In genomic region chr15:76338555-76339301, GRCh38 we compare ENCODE assay signal across 10 cellular contexts. TPM values are rescaled to one million over a fixed set of nuclear protein-coding genes. Genes with fewer than 3 reads are reported as not detected.
A peak's percentile ranks its signal among the peaks of the same experiment; 100 is the strongest.
DNase-seq lines count a peak whose midpoint lies in the region; ATAC-seq and TF ChIP-seq lines count a peak whose summit lies in the region.
"Had no signal": no experiment of that assay in that cellular context is flagged by ENCODE, and none has a peak within 500 bp of the region (broad histone marks: within the 10 kb centered on the region; RNA-seq: fewer than 3 reads in every experiment).

No MANE protein-coding gene starts in this region.

- H3K27me3 Mint-ChIP-seq in CD4-positive, CD25-positive, alpha-beta regulatory T cell: peaks cover 91% of the 10 kb centered on the region
- H3K27me3 Mint-ChIP-seq in GM23338 (ENCODE audit: insufficient read depth, low read depth, poor library complexity): peaks cover 95% of the 10 kb centered on the region
- H3K27me3 Mint-ChIP-seq in activated T-helper 1 cell treated with anti-CD3 and anti-CD28 coated beads, Interleukin-12 subunit alpha, Interleukin-12 subunit beta, Interleukin-2, Interleukin-4 antibody, amounts not matched to agents 30 ng/mL and 10 ng/mL and 1 ng/mL, durations not matched to agents 14 hours and 24 hours and 36 hours (ENCODE audit: insufficient read depth): peaks cover 69% of the 10 kb centered on the region
- H3K27me3 Mint-ChIP-seq in natural killer cell (ENCODE audit: low read depth in 2 of 2): peaks cover 66 to 70% of the 10 kb centered on the region in 2 donors

- intact Hi-C loops in activated T-helper 1 cell treated with anti-CD3 and anti-CD28 coated beads, Interleukin-12 subunit alpha, Interleukin-12 subunit beta, Interleukin-2, Interleukin-4 antibody, amounts not matched to agents 30 ng/mL and 10 ng/mL and 1 ng/mL, durations not matched to agents 14 hours and 24 hours and 36 hours (cut with micrococcal nuclease): loop anchor here (5.0 to 10.0 kb wide), 2 partner anchors 316 to 529 kb away; no protein-coding TSS in a partner anchor
- intact Hi-C loops in natural killer cell (cut with micrococcal nuclease): no loop called here

- peaks cover 35% of the 10 kb centered on the region for H3K27me3 ChIP-seq in CD4-positive, CD25-positive, alpha-beta regulatory T cell (ENCODE audit: control insufficient read depth, insufficient read depth, low read length)
- peaks cover 95% of the 10 kb centered on the region for H3K27me3 ChIP-seq in GM23338 (ENCODE audit: insufficient read depth)

- peak overlapping the region; percentile 86 for H3K4me2 ChIP-seq in GM23338

- no peaks in the 10 kb centered on the region for H3K36me3 ChIP-seq in CD4-positive, CD25-positive, alpha-beta regulatory T cell (ENCODE audit: control insufficient read depth, insufficient read depth, low read length)
- no peaks in the 10 kb centered on the region for H3K36me3 ChIP-seq in GM23338 (ENCODE audit: insufficient read depth)

- no peak for ATAC-seq in CD4-positive, CD25-positive, alpha-beta regulatory T cell (ENCODE audit: low read depth in 2 of 2)
- no peak for ATAC-seq in GM23338
- ATAC-seq in natural killer cell: no peak
- no peak for ATAC-seq in GM21825 (IDR thresholded peaks at IDR 0.05; ENCODE audit: unreplicated experiment)
- ATAC-seq: left ventricle myocardium superior had no signal

- H3K36me3 Mint-ChIP-seq in CD4-positive, CD25-positive, alpha-beta regulatory T cell: no peaks in the 10 kb centered on the region
- peaks cover 2% of the 10 kb centered on the region; the same call in 2 of the 3 replicates for H3K36me3 Mint-ChIP-seq in GM23338 (ENCODE audit: low read depth)
- peaks cover 17% of the 10 kb centered on the region for H3K36me3 Mint-ChIP-seq in activated T-helper 1 cell treated with anti-CD3 and anti-CD28 coated beads, Interleukin-12 subunit alpha, Interleukin-12 subunit beta, Interleukin-2, Interleukin-4 antibody, amounts not matched to agents 30 ng/mL and 10 ng/mL and 1 ng/mL, durations not matched to agents 14 hours and 24 hours and 36 hours (ENCODE audit: low read depth)
- no peaks in the 10 kb centered on the region for H3K36me3 Mint-ChIP-seq in natural killer cell

- peaks cover 0 to 6% (median 0%) of the 10 kb centered on the region in 7 donors for H3K9me3 Mint-ChIP-seq in CD4-positive, CD25-positive, alpha-beta regulatory T cell
- H3K9me3 Mint-ChIP-seq in GM23338 (peaks cover 12% of the 10 kb centered on the region), natural killer cell (no peaks in the 10 kb centered on the region)
- no peaks in the 10 kb centered on the region for H3K9me3 Mint-ChIP-seq in activated T-helper 1 cell treated with anti-CD3 and anti-CD28 coated beads, Interleukin-12 subunit alpha, Interleukin-12 subunit beta, Interleukin-2, Interleukin-4 antibody, amounts not matched to agents 30 ng/mL and 10 ng/mL and 1 ng/mL, durations not matched to agents 14 hours and 24 hours and 36 hours

- H2AFZ ChIP-seq in GM23338: peak overlapping the region; percentile 94; the same call in 1 of the 2 replicates

- peaks cover 8 to 72% (median 47%) of the 10 kb centered on the region in 4 donors for H3K4me1 Mint-ChIP-seq in CD4-positive, CD25-positive, alpha-beta regulatory T cell
- H3K4me1 Mint-ChIP-seq in GM23338: peaks cover 50% of the 10 kb centered on the region
- peaks cover 66% of the 10 kb centered on the region for H3K4me1 Mint-ChIP-seq in activated T-helper 1 cell treated with anti-CD3 and anti-CD28 coated beads, Interleukin-12 subunit alpha, Interleukin-12 subunit beta, Interleukin-2, Interleukin-4 antibody, amounts not matched to agents 30 ng/mL and 10 ng/mL and 1 ng/mL, durations not matched to agents 14 hours and 24 hours and 36 hours (ENCODE audit: low read depth)
- peaks cover 64 to 78% of the 10 kb centered on the region in 2 donors for H3K4me1 Mint-ChIP-seq in natural killer cell

- peaks cover 84% of the 10 kb centered on the region for H3K4me1 ChIP-seq in CD4-positive, CD25-positive, alpha-beta regulatory T cell (ENCODE audit: control insufficient read depth, insufficient read depth, low read length, poor library complexity, severe bottlenecking)
- H3K4me1 ChIP-seq in GM23338 (ENCODE audit: insufficient read depth): peaks cover 36% of the 10 kb centered on the region

- H3F3A ChIP-seq in GM23338 (replicated peaks; ENCODE audit: low read depth): peaks cover 8% of the 10 kb centered on the region

- peak overlapping the region in 2 of 3 donors; percentile 2 to 15 for H3K27ac Mint-ChIP-seq in CD4-positive, CD25-positive, alpha-beta regulatory T cell
- H3K27ac Mint-ChIP-seq in GM23338 (no peak overlapping the region), natural killer cell (no peak overlapping the region)
- H3K27ac Mint-ChIP-seq in activated T-helper 1 cell treated with anti-CD3 and anti-CD28 coated beads, Interleukin-12 subunit alpha, Interleukin-12 subunit beta, Interleukin-2, Interleukin-4 antibody, amounts not matched to agents 30 ng/mL and 10 ng/mL and 1 ng/mL, durations not matched to agents 14 hours and 24 hours and 36 hours: peak overlapping the region; percentile 84

- no peak overlapping the region for H3K27ac ChIP-seq in CD4-positive, CD25-positive, alpha-beta regulatory T cell (ENCODE audit: insufficient read depth, low read length, poor library complexity, severe bottlenecking)
- no peak overlapping the region for H3K27ac ChIP-seq in GM23338 (ENCODE audit: low read depth)

- H3K4me3 Mint-ChIP-seq in CD4-positive, CD25-positive, alpha-beta regulatory T cell: peak overlapping the region; percentile 78 to 94 (median 86)
- H3K4me3 Mint-ChIP-seq in GM23338 (peak overlapping the region; percentile 75), natural killer cell (peak overlapping the region; percentile 53)
- H3K4me3 Mint-ChIP-seq in activated T-helper 1 cell treated with anti-CD3 and anti-CD28 coated beads, Interleukin-12 subunit alpha, Interleukin-12 subunit beta, Interleukin-2, Interleukin-4 antibody, amounts not matched to agents 30 ng/mL and 10 ng/mL and 1 ng/mL, durations not matched to agents 14 hours and 24 hours and 36 hours: peak overlapping the region; percentile 84

- peak overlapping the region; percentile 26 for H3K4me3 ChIP-seq in CD4-positive, CD25-positive, alpha-beta regulatory T cell (ENCODE audit: low read depth, low read length)
- H3K4me3 ChIP-seq in GM23338: peak overlapping the region; percentile 50

- H4K20me1 ChIP-seq in GM23338 (replicated peaks; ENCODE audit: insufficient read depth): peaks cover 15% of the 10 kb centered on the region

- no peak for DNase-seq in CD4-positive, CD25-positive, alpha-beta regulatory T cell
- DNase-seq in GM23338 (ENCODE audit: low spot score) (no peak), natural killer cell (no peak), inferior parietal cortex (ENCODE audit: extremely low spot score) (no peak), DMS153 (lab: John Stamatoyannopoulos, UW) (no peak)
- no peak for DNase-seq in activated T-helper 1 cell treated with anti-CD3 and anti-CD28 coated beads, Interleukin-12 subunit alpha, Interleukin-12 subunit beta, Interleukin-2, Interleukin-4 antibody, amounts not matched to agents 30 ng/mL and 10 ng/mL and 1 ng/mL, durations not matched to agents 14 hours and 24 hours and 36 hours (ENCODE audit: low spot score)
- DNase-seq in stimulated activated CD4-positive, alpha-beta T cell treated with anti-CD3 and anti-CD28 coated beads, Interleukin-2, amount 100 ng/mL, for 48 hours: no peak
- DNase-seq: activated CD4-positive, CD25-positive, alpha-beta regulatory T cell; left ventricle myocardium superior had no signal

- no peaks in the 10 kb centered on the region for H3K9me2 ChIP-seq in GM23338 (ENCODE audit: insufficient read depth)

- no peaks in the 10 kb centered on the region for H3K9me3 ChIP-seq in CD4-positive, CD25-positive, alpha-beta regulatory T cell (ENCODE audit: control insufficient read depth in 2 of 2, low read length in 2 of 2)

- H3K79me2 ChIP-seq in GM23338 (replicated peaks; ENCODE audit: insufficient read depth): no peaks in the 10 kb centered on the region

- TF ChIP-seq CTCF in GM23338 (conservative IDR thresholded peaks at IDR 0.05; ENCODE audit: low read depth in 2 of 2): no peak
- no peak for TF ChIP-seq CTCF in natural killer cell (IDR thresholded peaks at IDR 0.05)

TF ChIP-seq in GM23338, 12 proteins besides CTCF, POLR2A, EP300 and RAD21:
- TF ChIP-seq POLR2AphosphoS5 (IDR thresholded peaks at IDR 0.05; ENCODE audit: low read depth) (no peak), EZH2 (IDR thresholded peaks at IDR 0.05; ENCODE audit: low read depth, unreplicated experiment) (peak; percentile 75), EZH2phosphoT487 (IDR thresholded peaks at IDR 0.05; ENCODE audit: unreplicated experiment) (peak; percentile 58)

RNA-seq across cellular contexts. Expression of gene ISL2, which starts 2.2 kb away (rescaled TPM):
- total RNA-seq in CD4-positive, CD25-positive, alpha-beta regulatory T cell: 1.4 TPM
- polyA plus RNA-seq in CD4-positive, CD25-positive, alpha-beta regulatory T cell: not detected
- 2.2 and 2.7 TPM in 2 replicates for total RNA-seq in GM23338 (2014; rRNA removed; shearing (Covaris generic))
- polyA plus RNA-seq in GM23338 (2016; fragmentation: Nextera tagmentation; extraction: Ambion mirVana): 0.65 and 1.0 TPM in 2 replicates
- total RNA-seq in activated T-helper 1 cell treated with anti-CD3 and anti-CD28 coated beads, Interleukin-12 subunit alpha, Interleukin-12 subunit beta, Interleukin-2, Interleukin-4 antibody, amounts not matched to agents 30 ng/mL and 10 ng/mL and 1 ng/mL, durations not matched to agents 14 hours and 24 hours and 36 hours: 1.3 TPM in 2 replicates
- not detected for total RNA-seq in natural killer cell
- total RNA-seq: left ventricle myocardium superior had no signal

RNA-seq across cellular contexts. Expression of gene ETFA, which starts 27.5 kb away (rescaled TPM):
- 44.5 TPM for total RNA-seq in CD4-positive, CD25-positive, alpha-beta regulatory T cell
- polyA plus RNA-seq in CD4-positive, CD25-positive, alpha-beta regulatory T cell: 100 to 1,000 TPM in 3 of 4 donors, 10 to 100 TPM in 1; 98.0 to 166 (median 120) TPM
- 52.9 and 62.3 TPM in 2 replicates for total RNA-seq in GM23338 (2014; rRNA removed; shearing (Covaris generic))
- polyA plus RNA-seq in GM23338 (2016; fragmentation: Nextera tagmentation; extraction: Ambion mirVana): 61.7 and 69.1 TPM in 2 replicates
- total RNA-seq in activated T-helper 1 cell treated with anti-CD3 and anti-CD28 coated beads, Interleukin-12 subunit alpha, Interleukin-12 subunit beta, Interleukin-2, Interleukin-4 antibody, amounts not matched to agents 30 ng/mL and 10 ng/mL and 1 ng/mL, durations not matched to agents 14 hours and 24 hours and 36 hours: 129 and 133 TPM in 2 replicates
- 10 to 100 TPM; 71.9 to 93.1 (median 79.8) TPM for total RNA-seq in natural killer cell

Comparison
In these comparisons a context has a peak if more than half of its experiments do, and no peak if none do; other contexts are left out.
1. H3K27ac Mint-ChIP-seq: peak in CD4-positive, CD25-positive, alpha-beta regulatory T cell (2 of 3) and activated T-helper 1 cell treated with anti-CD3 and anti-CD28 coated beads, Interleukin-12 subunit alpha, Interleukin-12 subunit beta, Interleukin-2, Interleukin-4 antibody, amounts not matched to agents 30 ng/mL and 10 ng/mL and 1 ng/mL, durations not matched to agents 14 hours and 24 hours and 36 hours (single experiment); none in GM23338 (single experiment) and natural killer cell (0 of 2).
2. Peak in every context shown above with its lines, with median percentiles within 50 percentile points of each other: H3K4me3 Mint-ChIP-seq.